ENCODE assay signal across 14 cellular contexts in genomic region chr16:1348926-1349325, GRCh38. TPM values are rescaled to one million over a fixed set of nuclear protein-coding genes. Genes with fewer than 3 reads are reported as not detected.
A peak's percentile ranks its signal among the peaks of the same experiment; 100 is the strongest.
DNase-seq lines count a peak whose midpoint lies in the region; ATAC-seq and TF ChIP-seq lines count a peak whose summit lies in the region.
"Had no signal": no experiment of that assay in that cellular context is flagged by ENCODE, and none has a peak within 500 bp of the region (broad histone marks: within the 10 kb centered on the region; RNA-seq: fewer than 3 reads in every experiment).

No MANE protein-coding gene starts in this region.

- TF ChIP-seq CTCF in activated CD8-positive, alpha-beta T cell treated with anti-CD3 and anti-CD28 coated beads for 36 hours (IDR thresholded peaks at IDR 0.05), result no peak

- H3K4me3 Mint-ChIP-seq in activated naive CD8-positive, alpha-beta T cell, result peak overlapping the region; percentile 57
- H3K4me3 Mint-ChIP-seq in activated naive CD8-positive, alpha-beta T cell treated with anti-CD3 and anti-CD28 coated beads for 36 hours, result no peak overlapping the region
- H3K4me3 Mint-ChIP-seq in IgD-negative memory B cell (peak overlapping the region in 3 of 4 donors; percentile 41 to 78 (median 43)), naive B cell (peak overlapping the region in 6 of 8 donors; percentile 9 to 93 (median 43))
- H3K4me3 Mint-ChIP-seq in activated CD8-positive, alpha-beta T cell treated with anti-CD3 and anti-CD28 coated beads for 36 hours, result no peak overlapping the region

- intact Hi-C loops in activated CD8-positive, alpha-beta T cell treated with anti-CD3 and anti-CD28 coated beads for 36 hours (cut with micrococcal nuclease), result no loop called here

- peaks cover 21% of the 10 kb centered on the region for H3K4me1 Mint-ChIP-seq in activated naive CD8-positive, alpha-beta T cell (ENCODE audit: low read depth)
- H3K4me1 Mint-ChIP-seq in activated naive CD8-positive, alpha-beta T cell treated with anti-CD3 and anti-CD28 coated beads for 36 hours, result peaks cover 21% of the 10 kb centered on the region
- peaks cover 14 to 20% (median 16%) of the 10 kb centered on the region in 3 donors for H3K4me1 Mint-ChIP-seq in IgD-negative memory B cell
- peaks cover 14 to 33% (median 23%) of the 10 kb centered on the region in 3 donors for H3K4me1 Mint-ChIP-seq in naive B cell
- peaks cover 24% of the 10 kb centered on the region for H3K4me1 Mint-ChIP-seq in activated CD8-positive, alpha-beta T cell treated with anti-CD3 and anti-CD28 coated beads for 36 hours (ENCODE audit: low read depth)

- no peaks in the 10 kb centered on the region for H3K27me3 Mint-ChIP-seq in activated naive CD8-positive, alpha-beta T cell
- no peaks in the 10 kb centered on the region for H3K27me3 Mint-ChIP-seq in activated naive CD8-positive, alpha-beta T cell treated with anti-CD3 and anti-CD28 coated beads for 36 hours
- H3K27me3 Mint-ChIP-seq in IgD-negative memory B cell (no peaks in the 10 kb centered on the region), naive B cell (no peaks in the 10 kb centered on the region)
- no peaks in the 10 kb centered on the region for H3K27me3 Mint-ChIP-seq in activated CD8-positive, alpha-beta T cell treated with anti-CD3 and anti-CD28 coated beads for 36 hours
- H3K27me3 Mint-ChIP-seq: CD4-positive, alpha-beta T cell had no signal

- CTCF ChIA-PET in activated CD8-positive, alpha-beta T cell treated with anti-CD3 and anti-CD28 coated beads for 36 hours (lab: Charles Lee), result interaction anchor here (1.6 kb wide), 1 partner anchor 11 kb away, joined by 6 read pairs; no protein-coding TSS in a partner anchor

- no peak for ATAC-seq in naive B cell (ENCODE audit: low read depth in 2 of 2)
- no peak for ATAC-seq in activated CD8-positive, alpha-beta T cell treated with anti-CD3 and anti-CD28 coated beads for 36 hours

- H3K27ac Mint-ChIP-seq in activated naive CD8-positive, alpha-beta T cell, result no peak overlapping the region
- no peak overlapping the region for H3K27ac Mint-ChIP-seq in activated naive CD8-positive, alpha-beta T cell treated with anti-CD3 and anti-CD28 coated beads for 36 hours
- H3K27ac Mint-ChIP-seq in IgD-negative memory B cell, result peak overlapping the region in 1 of 3 donors; percentile 96
- peak overlapping the region in 1 of 6 donors; percentile 42 for H3K27ac Mint-ChIP-seq in naive B cell
- H3K27ac Mint-ChIP-seq in activated CD8-positive, alpha-beta T cell treated with anti-CD3 and anti-CD28 coated beads for 36 hours, result no peak overlapping the region
- H3K27ac Mint-ChIP-seq: CD4-positive, alpha-beta T cell had no signal

- H3K9me3 Mint-ChIP-seq in activated naive CD8-positive, alpha-beta T cell (ENCODE audit: low read depth), result no peaks in the 10 kb centered on the region
- no peaks in the 10 kb centered on the region for H3K9me3 Mint-ChIP-seq in activated naive CD8-positive, alpha-beta T cell treated with anti-CD3 and anti-CD28 coated beads for 36 hours
- H3K9me3 Mint-ChIP-seq in IgD-negative memory B cell (no peaks in the 10 kb centered on the region), naive B cell (no peaks in the 10 kb centered on the region)
- no peaks in the 10 kb centered on the region for H3K9me3 Mint-ChIP-seq in activated CD8-positive, alpha-beta T cell treated with anti-CD3 and anti-CD28 coated beads for 36 hours
- H3K9me3 Mint-ChIP-seq: CD4-positive, alpha-beta T cell had no signal

- POLR2A ChIA-PET in activated CD8-positive, alpha-beta T cell treated with anti-CD3 and anti-CD28 coated beads for 36 hours (lab: Charles Lee), result interaction anchor here (1.6 kb wide), 1 partner anchor 40 kb away, joined by 3 read pairs; the partner anchor contains the start of gene UBE2I

- no peak for DNase-seq in activated naive CD8-positive, alpha-beta T cell treated with anti-CD3 and anti-CD28 coated beads for 36 hours
- no peak for DNase-seq in naive B cell
- no peak for DNase-seq in activated CD8-positive, alpha-beta T cell treated with anti-CD3 and anti-CD28 coated beads for 36 hours
- DNase-seq in NCI-H774 (lab: John Stamatoyannopoulos, UW), result no peak
- DNase-seq in DMS79 treated with DMSO at 0.1 percent for 48 hours (lab: John Stamatoyannopoulos, UW), result no peak
- DNase-seq: BE2C; C1 segment of cervical spinal cord; Caco-2; CD4-positive, alpha-beta T cell; GDM1; GM23248; HCEC 1CT had no signal

- H3K36me3 Mint-ChIP-seq in activated naive CD8-positive, alpha-beta T cell, result no peaks in the 10 kb centered on the region
- H3K36me3 Mint-ChIP-seq in activated naive CD8-positive, alpha-beta T cell treated with anti-CD3 and anti-CD28 coated beads for 36 hours, result peaks cover 3% of the 10 kb centered on the region
- H3K36me3 Mint-ChIP-seq in IgD-negative memory B cell, result no peaks in the 10 kb centered on the region
- no peaks in the 10 kb centered on the region for H3K36me3 Mint-ChIP-seq in naive B cell
- peaks cover 8% of the 10 kb centered on the region for H3K36me3 Mint-ChIP-seq in activated CD8-positive, alpha-beta T cell treated with anti-CD3 and anti-CD28 coated beads for 36 hours (ENCODE audit: low read depth)

RNA-seq across cellular contexts. Expression of gene TSR3, which starts 2.8 kb away (rescaled TPM):
- 10 to 100 TPM; 80.3 to 82.6 TPM for total RNA-seq in activated naive CD8-positive, alpha-beta T cell treated with anti-CD3 and anti-CD28 coated beads for 36 hours
- polyA plus RNA-seq in IgD-negative memory B cell (116 TPM), naive B cell (ENCODE audit: low read depth in 6 of 6) (100 to 1,000 TPM in 3 of 6 donors, 10 to 100 TPM in 3; 87.9 to 103 (median 99.1) TPM)
- total RNA-seq in activated CD8-positive, alpha-beta T cell treated with anti-CD3 and anti-CD28 coated beads for 36 hours, result 10 to 100 TPM; 54.7 to 57.4 TPM

RNA-seq across cellular contexts. Expression of gene GNPTG, which starts 2.8 kb away (rescaled TPM):
- 10 to 100 TPM; 19.2 to 19.7 TPM for total RNA-seq in activated naive CD8-positive, alpha-beta T cell treated with anti-CD3 and anti-CD28 coated beads for 36 hours
- polyA plus RNA-seq in IgD-negative memory B cell, result 55.9 TPM
- 10 to 100 TPM; 39.7 to 52.1 (median 44.6) TPM for polyA plus RNA-seq in naive B cell (ENCODE audit: low read depth in 6 of 6)
- total RNA-seq in activated CD8-positive, alpha-beta T cell treated with anti-CD3 and anti-CD28 coated beads for 36 hours, result 10 to 100 TPM; 17.3 to 19.2 TPM

RNA-seq across cellular contexts. Expression of gene BAIAP3, which starts 15.5 kb away (rescaled TPM):
- under 1 TPM; 0.12 to 0.46 TPM for total RNA-seq in activated naive CD8-positive, alpha-beta T cell treated with anti-CD3 and anti-CD28 coated beads for 36 hours
- polyA plus RNA-seq in IgD-negative memory B cell (26.0 TPM), naive B cell (ENCODE audit: low read depth in 6 of 6) (1 to 10 TPM in 1 of 6 donors, under 1 TPM in 4, not detected in 1; 0.20 to 1.3 (median 0.67) TPM)
- under 1 TPM; 0.27 to 0.68 TPM for total RNA-seq in activated CD8-positive, alpha-beta T cell treated with anti-CD3 and anti-CD28 coated beads for 36 hours

RNA-seq across cellular contexts. Expression of gene UBE2I, which starts 39.5 kb away (rescaled TPM):
- 100 to 1,000 TPM; 280 to 282 TPM for total RNA-seq in activated naive CD8-positive, alpha-beta T cell treated with anti-CD3 and anti-CD28 coated beads for 36 hours
- polyA plus RNA-seq in IgD-negative memory B cell (165 TPM), naive B cell (ENCODE audit: low read depth in 6 of 6) (100 to 1,000 TPM in 5 of 6 donors, 10 to 100 TPM in 1; 99.5 to 121 (median 114) TPM)
- 100 to 1,000 TPM; 245 to 254 TPM for total RNA-seq in activated CD8-positive, alpha-beta T cell treated with anti-CD3 and anti-CD28 coated beads for 36 hours

Comparison
In these comparisons a context has a peak if more than half of its experiments do, and no peak if none do; other contexts are left out.
1. H3K4me3 Mint-ChIP-seq: peak in activated naive CD8-positive, alpha-beta T cell (single experiment), IgD-negative memory B cell (3 of 4) and naive B cell (6 of 8); none in activated naive CD8-positive, alpha-beta T cell treated with anti-CD3 and anti-CD28 coated beads for 36 hours (single experiment) and activated CD8-positive, alpha-beta T cell treated with anti-CD3 and anti-CD28 coated beads for 36 hours (single experiment).